ENCODE assay signal across 15 cellular contexts in genomic region chr3:4581040-4581439, GRCh38.
A peak's percentile ranks its signal among the peaks of the same experiment; 100 is the strongest.
DNase-seq lines count a peak whose midpoint lies in the region; ATAC-seq and TF ChIP-seq lines count a peak whose summit lies in the region.
"Had no signal": no experiment of that assay in that cellular context is flagged by ENCODE, and none has a peak within 500 bp of the region (broad histone marks: within the 10 kb centered on the region; RNA-seq: fewer than 3 reads in every experiment).

No MANE protein-coding gene starts in this region.

- peak; percentile 11 for ATAC-seq in naive thymus-derived CD4-positive, alpha-beta T cell
- ATAC-seq in T-helper 17 cell: no peak

- in situ Hi-C loops in transverse colon (cut with MboI; ENCODE audit: low pct_ligation_motif_present in 1 of 4, low pct_unique_long_range_greater_than_20kb in 1 of 4, low sequenced_read_pairs in 3 of 4): no loop called here

- no peak for TF ChIP-seq EP300 in transverse colon (IDR thresholded peaks at IDR 0.05; ENCODE audit: low read depth)

- 52 to 60% methylated on average over 5 to 6 of the region's 6 CpGs for WGBS in transverse colon (ENCODE audit: low coverage in 1 of 2), 2 donors

- no peaks in the 10 kb centered on the region for H3K27me3 ChIP-seq in naive thymus-derived CD4-positive, alpha-beta T cell (ENCODE audit: control insufficient read depth in 2 of 2, insufficient read depth in 2 of 2, low read length in 2 of 2)
- no peaks in the 10 kb centered on the region for H3K27me3 ChIP-seq in transverse colon

- H3K4me3 Mint-ChIP-seq in activated naive CD4-positive, alpha-beta T cell treated with anti-CD3 and anti-CD28 coated beads, Interleukin-2, amount 50 U/mL, for 24 hours: no peak overlapping the region
- H3K4me3 Mint-ChIP-seq in activated naive CD4-positive, alpha-beta T cell treated with anti-CD3 and anti-CD28 coated beads, Interleukin-2, amount 10 ng/mL, durations not matched to agents 7 days and 5 days: no peak overlapping the region
- H3K4me3 Mint-ChIP-seq in naive thymus-derived CD4-positive, alpha-beta T cell: no peak overlapping the region
- H3K4me3 Mint-ChIP-seq in T-helper 17 cell: no peak overlapping the region
- H3K4me3 Mint-ChIP-seq: brain; stimulated activated naive CD8-positive, alpha-beta T cell treated with anti-CD3 and anti-CD28 coated beads, Interleukin-15, Interleukin-2, amounts not matched to agents 100 ng/mL and 50 ng/mL, for 24 hours had no signal

- H3K36me3 ChIP-seq in naive thymus-derived CD4-positive, alpha-beta T cell (ENCODE audit: control insufficient read depth in 2 of 3, insufficient read depth in 3 of 3, low read length in 3 of 3): no peaks in the 10 kb centered on the region
- H3K36me3 ChIP-seq in transverse colon: no peaks in the 10 kb centered on the region
- H3K36me3 ChIP-seq: HAP-1 had no signal

- TF ChIP-seq CTCF in fibroblast of pulmonary artery (IDR thresholded peaks at IDR 0.05; ENCODE audit: low read length, missing control alignments) (no peak), transverse colon (IDR thresholded peaks at IDR 0.05) (no peak)

- CTCF ChIA-PET in activated naive CD4-positive, alpha-beta T cell treated with anti-CD3 and anti-CD28 coated beads, Interleukin-2, amount 10 ng/mL, durations not matched to agents 7 days and 5 days (lab: Charles Lee): no interaction called here
- CTCF ChIA-PET in naive thymus-derived CD4-positive, alpha-beta T cell (lab: Charles Lee): no interaction called here

- H3K4me1 Mint-ChIP-seq in activated naive CD4-positive, alpha-beta T cell treated with anti-CD3 and anti-CD28 coated beads, Interleukin-2, amount 50 U/mL, for 24 hours: peaks cover 66% of the 10 kb centered on the region
- peaks cover 16% of the 10 kb centered on the region for H3K4me1 Mint-ChIP-seq in activated naive CD4-positive, alpha-beta T cell treated with anti-CD3 and anti-CD28 coated beads, Interleukin-2, amount 10 ng/mL, durations not matched to agents 7 days and 5 days
- peaks cover 15 to 65% (median 52%) of the 10 kb centered on the region in 7 donors for H3K4me1 Mint-ChIP-seq in naive thymus-derived CD4-positive, alpha-beta T cell
- H3K4me1 Mint-ChIP-seq in T-helper 17 cell: peaks cover 39% of the 10 kb centered on the region

- H3K27ac ChIP-seq in naive thymus-derived CD4-positive, alpha-beta T cell (ENCODE audit: low read depth, low read length): no peak overlapping the region
- peak overlapping the region in 3 of 4 donors; percentile 72 to 84 (median 76) for H3K27ac ChIP-seq in transverse colon
- H3K27ac ChIP-seq: skin epidermis had no signal

- POLR2A ChIA-PET in naive thymus-derived CD4-positive, alpha-beta T cell (lab: Charles Lee): no interaction called here

- intact Hi-C loops in naive thymus-derived CD4-positive, alpha-beta T cell (cut with micrococcal nuclease): no loop called here
- intact Hi-C loops in transverse colon (cut with DNase I; ENCODE audit: low total_unique reads): loop anchor here (5.0 kb wide), 1 partner anchor 89 kb away; the partner anchor contains the start of gene ITPR1

- H3K4me3 ChIP-seq in fibroblast of pulmonary artery (replicated peaks; ENCODE audit: low read depth, low read length) (no peak overlapping the region), transverse colon (no peak overlapping the region)
- H3K4me3 ChIP-seq in naive thymus-derived CD4-positive, alpha-beta T cell (ENCODE audit: low read length): no peak overlapping the region
- H3K4me3 ChIP-seq: HAP-1, skin epidermis had no signal

- H3K27ac Mint-ChIP-seq in activated naive CD4-positive, alpha-beta T cell treated with anti-CD3 and anti-CD28 coated beads, Interleukin-2, amount 50 U/mL, for 24 hours: peak overlapping the region; percentile 73
- no peak overlapping the region for H3K27ac Mint-ChIP-seq in activated naive CD4-positive, alpha-beta T cell treated with anti-CD3 and anti-CD28 coated beads, Interleukin-2, amount 10 ng/mL, durations not matched to agents 7 days and 5 days
- peak overlapping the region in 6 of 9 donors; percentile 7 to 40 (median 27) for H3K27ac Mint-ChIP-seq in naive thymus-derived CD4-positive, alpha-beta T cell
- H3K27ac Mint-ChIP-seq in T-helper 17 cell: no peak overlapping the region
- H3K27ac Mint-ChIP-seq: stimulated activated naive CD8-positive, alpha-beta T cell treated with anti-CD3 and anti-CD28 coated beads, Interleukin-15, Interleukin-2, amounts not matched to agents 100 ng/mL and 50 ng/mL, for 24 hours had no signal

- no peak for DNase-seq in activated naive CD4-positive, alpha-beta T cell treated with anti-CD3 and anti-CD28 coated beads, Interleukin-2, amount 10 ng/mL, durations not matched to agents 7 days and 5 days
- DNase-seq in fibroblast of pulmonary artery (ENCODE audit: low read depth) (peak; percentile 41), transverse colon (no peak), GF-D8 (lab: John Stamatoyannopoulos, UW) (no peak), NCI-H1105 treated with DMSO at 0.1 percent for 48 hours (lab: John Stamatoyannopoulos, UW) (no peak), T-helper 17 cell (no peak)
- DNase-seq in naive thymus-derived CD4-positive, alpha-beta T cell: no peak
- DNase-seq: activated CD4-positive, alpha-beta T cell treated with anti-CD3 and anti-CD28 coated beads for 4 hours; NCI-H1694; NCI-H524 had no signal

- TF ChIP-seq POLR2A in transverse colon (IDR thresholded peaks at IDR 0.05): no peak

- H3K9me3 ChIP-seq in naive thymus-derived CD4-positive, alpha-beta T cell (ENCODE audit: control insufficient read depth in 2 of 3, low read length in 3 of 3): no peaks in the 10 kb centered on the region
- H3K9me3 ChIP-seq in transverse colon (no peaks in the 10 kb centered on the region), T-helper 17 cell (ENCODE audit: control insufficient read depth, low read length, poor library complexity, severe bottlenecking) (no peaks in the 10 kb centered on the region)
- H3K9me3 ChIP-seq: HAP-1 had no signal

- H3K4me1 ChIP-seq in naive thymus-derived CD4-positive, alpha-beta T cell (ENCODE audit: control insufficient read depth in 2 of 2, insufficient read depth in 2 of 2, low read length in 2 of 2): peaks cover 5 to 22% of the 10 kb centered on the region in 2 donors
- peaks cover 3 to 33% (median 22%) of the 10 kb centered on the region in 4 donors for H3K4me1 ChIP-seq in transverse colon

- H3K36me3 Mint-ChIP-seq in activated naive CD4-positive, alpha-beta T cell treated with anti-CD3 and anti-CD28 coated beads, Interleukin-2, amount 50 U/mL, for 24 hours: no peaks in the 10 kb centered on the region
- H3K36me3 Mint-ChIP-seq in activated naive CD4-positive, alpha-beta T cell treated with anti-CD3 and anti-CD28 coated beads, Interleukin-2, amount 10 ng/mL, durations not matched to agents 7 days and 5 days: no peaks in the 10 kb centered on the region
- H3K36me3 Mint-ChIP-seq in naive thymus-derived CD4-positive, alpha-beta T cell: no peaks in the 10 kb centered on the region
- H3K36me3 Mint-ChIP-seq in T-helper 17 cell (ENCODE audit: low read depth): no peaks in the 10 kb centered on the region
- H3K36me3 Mint-ChIP-seq: brain had no signal

- H3K27me3 Mint-ChIP-seq in activated naive CD4-positive, alpha-beta T cell treated with anti-CD3 and anti-CD28 coated beads, Interleukin-2, amount 50 U/mL, for 24 hours: no peaks in the 10 kb centered on the region
- H3K27me3 Mint-ChIP-seq in activated naive CD4-positive, alpha-beta T cell treated with anti-CD3 and anti-CD28 coated beads, Interleukin-2, amount 10 ng/mL, durations not matched to agents 7 days and 5 days: no peaks in the 10 kb centered on the region
- H3K27me3 Mint-ChIP-seq in naive thymus-derived CD4-positive, alpha-beta T cell: no peaks in the 10 kb centered on the region
- H3K27me3 Mint-ChIP-seq in T-helper 17 cell: no peaks in the 10 kb centered on the region
- H3K27me3 Mint-ChIP-seq: stimulated activated naive CD8-positive, alpha-beta T cell treated with anti-CD3 and anti-CD28 coated beads, Interleukin-15, Interleukin-2, amounts not matched to agents 100 ng/mL and 50 ng/mL, for 24 hours had no signal

- H3K9me3 Mint-ChIP-seq in activated naive CD4-positive, alpha-beta T cell treated with anti-CD3 and anti-CD28 coated beads, Interleukin-2, amount 50 U/mL, for 24 hours: no peaks in the 10 kb centered on the region
- no peaks in the 10 kb centered on the region for H3K9me3 Mint-ChIP-seq in activated naive CD4-positive, alpha-beta T cell treated with anti-CD3 and anti-CD28 coated beads, Interleukin-2, amount 10 ng/mL, durations not matched to agents 7 days and 5 days
- H3K9me3 Mint-ChIP-seq in naive thymus-derived CD4-positive, alpha-beta T cell: no peaks in the 10 kb centered on the region
- H3K9me3 Mint-ChIP-seq: stimulated activated naive CD8-positive, alpha-beta T cell treated with anti-CD3 and anti-CD28 coated beads, Interleukin-15, Interleukin-2, amounts not matched to agents 100 ng/mL and 50 ng/mL, for 24 hours had no signal

Comparison
In these comparisons a context has a peak if more than half of its experiments do, and no peak if none do; other contexts are left out.
1. H3K27ac Mint-ChIP-seq: peak in activated naive CD4-positive, alpha-beta T cell treated with anti-CD3 and anti-CD28 coated beads, Interleukin-2, amount 50 U/mL, for 24 hours (single experiment) and naive thymus-derived CD4-positive, alpha-beta T cell (6 of 9); none in activated naive CD4-positive, alpha-beta T cell treated with anti-CD3 and anti-CD28 coated beads, Interleukin-2, amount 10 ng/mL, durations not matched to agents 7 days and 5 days (single experiment) and T-helper 17 cell (single experiment).